ENCODE assay signal across 14 cellular contexts in the genomic region with DNA sequence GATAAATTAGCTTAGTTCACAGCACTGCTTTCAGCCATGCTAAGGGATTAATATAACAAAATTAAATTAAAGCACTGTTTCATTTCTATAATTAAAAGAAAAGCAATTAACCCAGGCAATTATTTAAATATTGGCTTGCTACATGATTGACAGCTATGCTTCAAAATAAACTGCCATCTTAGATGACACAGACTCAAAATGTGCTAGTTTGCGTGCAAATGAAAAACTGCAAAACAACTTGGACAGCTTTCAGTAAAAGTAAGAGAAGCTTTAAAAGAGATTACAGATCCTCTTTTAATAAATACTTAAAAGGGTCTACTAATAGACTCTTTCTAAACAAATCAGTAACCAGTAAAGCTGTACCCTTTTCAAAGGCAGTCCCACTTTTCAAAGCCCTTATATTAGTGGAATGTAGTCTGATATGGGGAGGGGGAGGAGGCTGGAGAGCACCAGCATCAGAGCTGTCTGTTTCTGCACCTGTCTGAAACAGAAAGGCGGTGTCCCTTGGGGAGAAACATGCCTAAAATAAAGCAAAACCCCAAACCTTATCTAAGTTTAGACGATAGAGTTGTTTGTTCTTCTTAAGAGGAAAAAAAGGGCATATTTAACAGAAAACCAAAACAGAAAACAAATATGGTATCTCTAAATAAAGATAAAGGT. TPM values are rescaled to one million over a fixed set of nuclear protein-coding genes. Genes with fewer than 3 reads are reported as not detected.
DNase-seq lines count a peak whose midpoint lies in the region; ATAC-seq and FAIRE-seq lines count a peak whose summit lies in the region.
"Had no signal": no experiment of that assay in that cellular context is flagged by ENCODE, and none has a peak within 500 bp of the region (broad histone marks: within the 10 kb centered on the region; RNA-seq: fewer than 3 reads in every experiment).

No MANE protein-coding gene starts in this region.

- no peaks in the 10 kb centered on the region for H3K27me3 ChIP-seq in small intestine (ENCODE audit: control insufficient read depth in 2 of 2, insufficient read depth in 2 of 2, low read length in 2 of 2)
- H3K27me3 ChIP-seq: thyroid gland had no signal

- no peaks in the 10 kb centered on the region for H3K4me1 ChIP-seq in small intestine (ENCODE audit: control insufficient read depth in 2 of 2, insufficient read depth in 1 of 2, low read depth in 1 of 2, low read length in 1 of 2)

- no peaks in the 10 kb centered on the region for H3K9me3 ChIP-seq in small intestine (ENCODE audit: control insufficient read depth, low read depth)
- H3K9me3 ChIP-seq: thyroid gland had no signal

- H3K4me3 ChIP-seq in small intestine (ENCODE audit: low read depth in 1 of 2, low read length in 2 of 2): no peak overlapping the region
- H3K4me3 ChIP-seq: GM23248, thyroid gland had no signal

- FAIRE-seq in small intestine (lab: Jason Lieb, UNC): no peak

- ATAC-seq in GM18498 (IDR thresholded peaks at IDR 0.05; ENCODE audit: unreplicated experiment): peak; percentile 83
- ATAC-seq in GM19463 (IDR thresholded peaks at IDR 0.05; ENCODE audit: unreplicated experiment): peak; percentile 87
- ATAC-seq in HG02970 (IDR thresholded peaks at IDR 0.05; ENCODE audit: low FRiP score, unreplicated experiment): peak; percentile 82
- ATAC-seq: naive thymus-derived CD4-positive, alpha-beta T cell had no signal

- no peaks in the 10 kb centered on the region for H3K36me3 ChIP-seq in small intestine (ENCODE audit: control insufficient read depth in 2 of 2, insufficient read depth in 2 of 2, low read length in 2 of 2)
- H3K36me3 ChIP-seq: thyroid gland had no signal

- WGBS in small intestine, 3 donors: 70 to 83% (median 78%) methylated on average over 3 of the region's 3 CpGs

- H3K27ac ChIP-seq in small intestine (ENCODE audit: low read depth in 1 of 2, low read length in 1 of 2): no peak overlapping the region
- H3K27ac ChIP-seq: GM23248, thyroid gland had no signal

- DNase-seq in NAMALWA (ENCODE audit: low spot score): peak; percentile 95
- no peak for DNase-seq in superior temporal gyrus (ENCODE audit: extremely low spot score)
- DNase-seq in small intestine: no peak
- no peak for DNase-seq in activated CD8-positive, alpha-beta memory T cell treated with anti-CD3 and anti-CD28 coated beads for 24 hours
- DNase-seq in HuH-7 (ENCODE audit: low spot score): no peak
- DNase-seq: activated CD4-positive, CD25-positive, alpha-beta regulatory T cell treated with anti-CD3 and anti-CD28 coated beads, Interleukin-2, amount 50 U/mL, for 72 hours; GM23248; hypothalamus; naive thymus-derived CD4-positive, alpha-beta T cell; stimulated activated CD4-positive, alpha-beta T cell treated with anti-CD3 and anti-CD28 coated beads, Interleukin-1b, Interleukin-23, amount 100 ng/mL, for 48 hours; thyroid gland had no signal

RNA-seq across cellular contexts. Expression of a gene that starts 20.8 kb away (rescaled TPM):
- 1 to 10 TPM; 2.7 to 7.6 (median 3.2) TPM for polyA plus RNA-seq in small intestine
